In genomic region chr1:32071758-32072621, GRCh38 we compare ENCODE assay signal across 8 cellular contexts. TPM values are rescaled to one million over a fixed set of nuclear protein-coding genes. Genes with fewer than 3 reads are reported as not detected.
A peak's percentile ranks its signal among the peaks of the same experiment; 100 is the strongest.
DNase-seq lines count a peak whose midpoint lies in the region; ATAC-seq and TF ChIP-seq lines count a peak whose summit lies in the region.

No MANE protein-coding gene starts in this region.

- no peaks in the 10 kb centered on the region for H3K36me3 ChIP-seq in ES-I3 (ENCODE audit: insufficient read depth, low read length)
- H3K36me3 ChIP-seq in suprapubic skin = peaks cover 22% of the 10 kb centered on the region

- TF ChIP-seq EP300 in suprapubic skin (IDR thresholded peaks at IDR 0.05) = no peak

- WGBS in suprapubic skin = 13% methylated on average over 14 of the region's 14 CpGs

- H3K9me3 ChIP-seq in ES-I3 (ENCODE audit: control insufficient read depth, insufficient read depth, low read length) (no peaks in the 10 kb centered on the region), suprapubic skin (no peaks in the 10 kb centered on the region)

- no peak for DNase-seq in LNCaP clone FGC (ENCODE audit: low read depth)
- DNase-seq in kidney glomerular epithelial cell (lab: John Stamatoyannopoulos, UW) = peak; percentile 62
- DNase-seq in suprapubic skin (ENCODE audit: low spot score in 2 of 2) = no peak
- no peak for DNase-seq in cerebellar nuclear complex (lab: John Stamatoyannopoulos, UW)

- H3K27me3 ChIP-seq in suprapubic skin = no peaks in the 10 kb centered on the region

- TF ChIP-seq POLR2A in suprapubic skin (IDR thresholded peaks at IDR 0.05) = no peak

- no peak for ATAC-seq in GM18519 (IDR thresholded peaks at IDR 0.05; ENCODE audit: low FRiP score, unreplicated experiment)
- ATAC-seq in GM19328 (IDR thresholded peaks at IDR 0.05; ENCODE audit: unreplicated experiment) = no peak

- peaks cover 9% of the 10 kb centered on the region; the same call in 1 of the 2 replicates for H3K4me1 ChIP-seq in ES-I3 (ENCODE audit: insufficient read depth, low read length)
- peaks cover 39% of the 10 kb centered on the region for H3K4me1 ChIP-seq in suprapubic skin

- TF ChIP-seq CTCF in LNCaP clone FGC (IDR thresholded peaks at IDR 0.05; ENCODE audit: control insufficient read depth, extremely low read depth, insufficient read depth) = no peak
- TF ChIP-seq CTCF in suprapubic skin (IDR thresholded peaks at IDR 0.05) = no peak

- H3K27ac ChIP-seq in angular gyrus (ENCODE audit: low read depth, low read length) = peak overlapping the region; percentile 98
- H3K27ac ChIP-seq in suprapubic skin = peak overlapping the region; percentile 84

- H3K4me3 ChIP-seq in LNCaP clone FGC (ENCODE audit: low read depth, low read length) = peak overlapping the region; percentile 73
- H3K4me3 ChIP-seq in suprapubic skin = peak overlapping the region; percentile 84

- peak overlapping the region; percentile 92 for H3K9ac ChIP-seq in ES-I3 (ENCODE audit: low read depth, low read length)

RNA-seq across cellular contexts. Expression of gene TMEM39B, which starts 0.7 kb away (rescaled TPM):
- total RNA-seq in suprapubic skin = 1 to 10 TPM; 6.0 to 7.9 (median 6.9) TPM

RNA-seq across cellular contexts. Expression of gene KPNA6, which starts 35.9 kb away (rescaled TPM):
- 10 to 100 TPM; 42.4 to 52.3 (median 46.5) TPM for total RNA-seq in suprapubic skin

RNA-seq across cellular contexts. Expression of gene KHDRBS1, which starts 58.3 kb away (rescaled TPM):
- total RNA-seq in suprapubic skin = 10 to 100 TPM; 57.2 to 85.2 (median 64.3) TPM
